In genomic region chr11:61369372-61370348, GRCh38 we compare ENCODE assay signal across 1 cellular context.
TF ChIP-seq lines count a peak whose summit lies in the region.

No MANE protein-coding gene starts in this region.

TF ChIP-seq in HepG2, 621 proteins besides CTCF, POLR2A, EP300 and RAD21 (continued from another document and continues in another):
- TF ChIP-seq ZHX2 (IDR thresholded peaks at IDR 0.05; ENCODE audit: low read depth) (no peak), ZHX2 (CRISPR knock-in tag; IDR thresholded peaks at IDR 0.05; ENCODE audit: borderline replicate concordance) (no peak), REXO4 (CRISPR knock-in tag; IDR thresholded peaks at IDR 0.05; ENCODE audit: borderline replicate concordance) (no peak), RFX1 (IDR thresholded peaks at IDR 0.05) (no peak), SP2 (CRISPR knock-in tag; IDR thresholded peaks at IDR 0.05) (no peak), ZNF142 (CRISPR knock-in tag; IDR thresholded peaks at IDR 0.05) (no peak; the same call in 1 of the 2 replicates), ZNF776 (CRISPR knock-in tag; IDR thresholded peaks at IDR 0.05) (no peak), MLLT10 (CRISPR knock-in tag; IDR thresholded peaks at IDR 0.05) (no peak), KLF6 (CRISPR knock-in tag; IDR thresholded peaks at IDR 0.05) (no peak), ATF7-NPFF (CRISPR knock-in tag; IDR thresholded peaks at IDR 0.05; ENCODE audit: low read depth) (no peak), ZBTB42 (CRISPR knock-in tag; IDR thresholded peaks at IDR 0.05) (peak; percentile 97), HIVEP1 (CRISPR knock-in tag; IDR thresholded peaks at IDR 0.05) (no peak), ELF1 (CRISPR knock-in tag; IDR thresholded peaks at IDR 0.05) (no peak; the same call in 1 of the 2 replicates), ZNF558 (CRISPR knock-in tag; IDR thresholded peaks at IDR 0.05; ENCODE audit: borderline replicate concordance) (no peak), ZNF703 (CRISPR knock-in tag; IDR thresholded peaks at IDR 0.05; ENCODE audit: borderline replicate concordance) (no peak), ZNF781 (CRISPR knock-in tag; IDR thresholded peaks at IDR 0.05; ENCODE audit: borderline replicate concordance, not compliant biosample characterization) (no peak), ZNF572 (CRISPR knock-in tag; IDR thresholded peaks at IDR 0.05) (no peak), ZNF589 (CRISPR knock-in tag; conservative IDR thresholded peaks at IDR 0.05) (peak; percentile 73; the same call in 1 of the 2 replicates), ZNF766 (CRISPR knock-in tag; IDR thresholded peaks at IDR 0.05; ENCODE audit: borderline replicate concordance) (no peak; the same call in 1 of the 2 replicates), ATF1 (CRISPR knock-in tag; IDR thresholded peaks at IDR 0.05) (no peak; the same call in 1 of the 2 replicates), PRDM10 (CRISPR knock-in tag; IDR thresholded peaks at IDR 0.05; ENCODE audit: low read depth) (no peak; the same call in 1 of the 2 replicates), FOXJ3 (CRISPR knock-in tag; IDR thresholded peaks at IDR 0.05; ENCODE audit: borderline replicate concordance) (no peak; the same call in none of the 2 replicates), NR3C1 (CRISPR knock-in tag; IDR thresholded peaks at IDR 0.05) (no peak), SRSF4 (IDR thresholded peaks at IDR 0.05; ENCODE audit: low read depth, low read length, poor library complexity, severe bottlenecking) (no peak), ZNF614 (CRISPR knock-in tag; IDR thresholded peaks at IDR 0.05; ENCODE audit: borderline replicate concordance) (peak; percentile 77; the same call in 1 of the 2 replicates), TGIF2 (CRISPR knock-in tag; IDR thresholded peaks at IDR 0.05) (no peak), RELA (CRISPR knock-in tag; IDR thresholded peaks at IDR 0.05) (no peak), ZNF567 (CRISPR knock-in tag; IDR thresholded peaks at IDR 0.05; ENCODE audit: borderline replicate concordance) (no peak), DDIT3 (CRISPR knock-in tag; IDR thresholded peaks at IDR 0.05) (no peak), ZFP1 (CRISPR knock-in tag; IDR thresholded peaks at IDR 0.05) (no peak), NFE2L2 (IDR thresholded peaks at IDR 0.05; ENCODE audit: low read length) (no peak), EHMT2 (IDR thresholded peaks at IDR 0.05; ENCODE audit: borderline replicate concordance, low read depth, low read length) (no peak; the same call in 1 of the 2 replicates), PRMT3 (CRISPR knock-in tag; IDR thresholded peaks at IDR 0.05; ENCODE audit: borderline replicate concordance, low read depth) (no peak), ZNF510 (CRISPR knock-in tag; IDR thresholded peaks at IDR 0.05; ENCODE audit: low read depth) (no peak), ZSCAN5A (CRISPR knock-in tag; IDR thresholded peaks at IDR 0.05; ENCODE audit: borderline replicate concordance) (no peak), ETV6 (CRISPR knock-in tag; conservative IDR thresholded peaks at IDR 0.05) (no peak), ZUFSP (CRISPR knock-in tag; IDR thresholded peaks at IDR 0.05; ENCODE audit: borderline replicate concordance) (no peak), ZBTB44 (CRISPR knock-in tag; IDR thresholded peaks at IDR 0.05) (no peak), ZNF275 (CRISPR knock-in tag; IDR thresholded peaks at IDR 0.05; ENCODE audit: borderline replicate concordance) (no peak)
